ENCODE assay signal across 8 cellular contexts in the genomic region with DNA sequence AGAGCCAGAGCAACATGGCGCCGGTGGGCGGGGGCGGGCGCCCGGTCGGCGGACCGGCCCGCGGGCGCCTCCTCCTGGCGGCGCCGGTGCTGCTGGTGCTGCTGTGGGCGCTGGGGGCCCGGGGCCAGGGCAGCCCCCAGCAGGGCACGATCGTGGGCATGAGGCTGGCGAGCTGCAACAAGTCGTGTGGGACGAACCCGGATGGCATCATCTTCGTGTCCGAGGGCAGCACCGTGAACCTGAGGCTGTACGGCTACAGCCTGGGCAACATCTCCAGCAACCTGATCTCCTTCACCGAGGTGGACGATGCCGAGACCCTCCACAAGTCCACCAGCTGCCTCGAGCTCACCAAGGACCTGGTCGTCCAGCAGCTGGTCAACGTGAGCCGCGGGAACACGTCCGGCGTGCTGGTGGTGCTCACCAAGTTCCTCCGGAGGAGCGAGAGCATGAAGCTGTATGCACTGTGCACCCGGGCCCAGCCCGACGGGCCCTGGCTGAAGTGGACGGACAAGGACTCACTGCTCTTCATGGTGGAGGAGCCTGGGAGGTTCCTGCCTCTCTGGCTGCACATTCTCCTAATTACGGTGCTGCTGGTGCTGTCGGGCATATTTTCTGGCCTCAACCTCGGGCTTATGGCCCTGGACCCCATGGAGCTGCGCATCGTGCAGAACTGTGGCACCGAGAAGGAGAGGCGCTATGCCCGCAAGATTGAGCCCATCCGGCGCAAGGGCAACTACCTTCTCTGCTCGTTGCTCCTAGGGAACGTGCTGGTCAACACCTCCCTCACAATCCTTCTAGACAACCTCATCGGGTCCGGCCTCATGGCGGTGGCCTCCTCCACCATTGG. TPM values are rescaled to one million over a fixed set of nuclear protein-coding genes. Genes with fewer than 3 reads are reported as not detected.
A peak's percentile ranks its signal among the peaks of the same experiment; 100 is the strongest.
DNase-seq lines count a peak whose midpoint lies in the region; ATAC-seq and TF ChIP-seq lines count a peak whose summit lies in the region.

No MANE protein-coding gene starts in this region.

- H3K9ac ChIP-seq in OCI-LY3 (ENCODE audit: low read length): peak overlapping the region; percentile 65

- H3K36me3 ChIP-seq in H7 (replicated peaks; ENCODE audit: control insufficient read depth, insufficient read depth, low read length) (no peaks in the 10 kb centered on the region), OCI-LY3 (replicated peaks; ENCODE audit: low read depth, low read length) (no peaks in the 10 kb centered on the region), lower lobe of right lung (no peaks in the 10 kb centered on the region), tibial nerve (no peaks in the 10 kb centered on the region)

- peak overlapping the region; percentile 59 for H3K27ac Mint-ChIP-seq in central memory CD8-positive, alpha-beta T cell (ENCODE audit: low read depth)

- peak overlapping the region; percentile 69 for H3K4me3 ChIP-seq in H7 (ENCODE audit: insufficient read depth, low read depth, low read length)
- H3K4me3 ChIP-seq in OCI-LY3 (ENCODE audit: low read length): peak overlapping the region; percentile 85
- H3K4me3 ChIP-seq in lower lobe of right lung: peak overlapping the region; percentile 83
- peak overlapping the region; percentile 67 to 85 (median 76) for H3K4me3 ChIP-seq in tibial nerve

- H3K36me3 Mint-ChIP-seq in central memory CD8-positive, alpha-beta T cell (ENCODE audit: insufficient read depth): no peaks in the 10 kb centered on the region

- no peak overlapping the region; the same call in 1 of the 2 replicates for H2AFZ ChIP-seq in OCI-LY3 (ENCODE audit: low read depth, low read length)

- H3K4me1 ChIP-seq in OCI-LY3 (ENCODE audit: low read length) (peaks cover 42% of the 10 kb centered on the region), lower lobe of right lung (peaks cover 49% of the 10 kb centered on the region), tibial nerve (peaks cover 0 to 62% (median 47%) of the 10 kb centered on the region in 4 donors)

- no peak for TF ChIP-seq EP300 in tibial nerve (IDR thresholded peaks at IDR 0.05)

- no peaks in the 10 kb centered on the region for H3K9me3 Mint-ChIP-seq in central memory CD8-positive, alpha-beta T cell

- TF ChIP-seq POLR2A in tibial nerve (IDR thresholded peaks at IDR 0.05): no peak

- H3K9me3 ChIP-seq in OCI-LY3 (ENCODE audit: insufficient read depth, low read length) (no peaks in the 10 kb centered on the region), lower lobe of right lung (no peaks in the 10 kb centered on the region), tibial nerve (no peaks in the 10 kb centered on the region)

- intact Hi-C loops in lower lobe of right lung (cut with DNase I): no loop called here

- peaks cover 57% of the 10 kb centered on the region for H3K4me1 Mint-ChIP-seq in central memory CD8-positive, alpha-beta T cell

- H3K27ac ChIP-seq in OCI-LY3 (ENCODE audit: low read length): no peak overlapping the region
- peak overlapping the region; percentile 83 for H3K27ac ChIP-seq in lower lobe of right lung
- peak overlapping the region; percentile 76 to 95 (median 88) for H3K27ac ChIP-seq in tibial nerve

- ATAC-seq in central memory CD8-positive, alpha-beta T cell (replicated peaks; ENCODE audit: extremely low read depth, poor library complexity, severe bottlenecking): peak; percentile 73
- ATAC-seq in lower lobe of right lung (peak; percentile 22 to 32), GM21367 (IDR thresholded peaks at IDR 0.05; ENCODE audit: unreplicated experiment) (no peak)

- H4K20me1 ChIP-seq in OCI-LY3 (ENCODE audit: insufficient read depth, low read length): no peaks in the 10 kb centered on the region

- H3K79me2 ChIP-seq in OCI-LY3 (ENCODE audit: low read length): peaks cover 13% of the 10 kb centered on the region

- TF ChIP-seq CTCF in OCI-LY3 (IDR thresholded peaks at IDR 0.05; ENCODE audit: low read depth, low read length) (peak; percentile 34), lower lobe of right lung (IDR thresholded peaks at IDR 0.05) (peak; percentile 50), tibial nerve (IDR thresholded peaks at IDR 0.05) (peak; percentile 30 to 88 (median 79))

- no peaks in the 10 kb centered on the region for H3K27me3 Mint-ChIP-seq in central memory CD8-positive, alpha-beta T cell

- H3K4me2 ChIP-seq in OCI-LY3 (ENCODE audit: low read length): peak overlapping the region; percentile 85

- peak overlapping the region; percentile 82 for H3K4me3 Mint-ChIP-seq in central memory CD8-positive, alpha-beta T cell

- H3K27me3 ChIP-seq in H7 (ENCODE audit: control insufficient read depth, insufficient read depth, low read length) (peaks cover 4% of the 10 kb centered on the region), OCI-LY3 (ENCODE audit: low read depth, low read length) (no peaks in the 10 kb centered on the region), lower lobe of right lung (ENCODE audit: low read depth) (no peaks in the 10 kb centered on the region), tibial nerve (no peaks in the 10 kb centered on the region)

- WGBS in tibial nerve, 2 donors: 44 to 55% methylated on average over 27 to 36 of the region's 59 CpGs

- DNase-seq in NCI-H1417 (lab: John Stamatoyannopoulos, UW) (peak in 2 of 3 experiments; percentile 50), NCI-H1417 treated with DMSO at 0.1 percent for 48 hours (lab: John Stamatoyannopoulos, UW) (no peak), H7 (no peak), lower lobe of right lung (peak; percentile 72), tibial nerve (ENCODE audit: low spot score in 2 of 2) (no peak)
- DNase-seq in central memory CD8-positive, alpha-beta T cell (ENCODE audit: low spot score in 2 of 2): no peak

RNA-seq across cellular contexts. Expression of a gene that starts 0.5 kb away (rescaled TPM):
- 10.8 and 15.8 TPM in 2 replicates for total RNA-seq in H7 (2014; rRNA removed; shearing (Covaris generic))
- total RNA-seq in lower lobe of right lung (15.7 TPM), tibial nerve (10 to 100 TPM in 1 of 4 donors, 1 to 10 TPM in 3; 6.3 to 10.2 (median 7.9) TPM)

RNA-seq across cellular contexts. Expression of a gene that starts 21.3 kb away (rescaled TPM):
- 20.8 and 22.5 TPM in 2 replicates for total RNA-seq in H7 (2014; rRNA removed; shearing (Covaris generic))
- 20.9 TPM for total RNA-seq in lower lobe of right lung
- total RNA-seq in tibial nerve: 10 to 100 TPM; 10.2 to 21.2 (median 16.8) TPM

RNA-seq across cellular contexts. Expression of a gene that starts 54.9 kb away (rescaled TPM):
- total RNA-seq in H7 (2014; rRNA removed; shearing (Covaris generic)): 13.8 and 19.3 TPM in 2 replicates
- total RNA-seq in lower lobe of right lung (29.0 TPM), tibial nerve (10 to 100 TPM; 21.8 to 27.8 (median 22.9) TPM)

Comparison
In these comparisons a context has a peak if more than half of its experiments do, and no peak if none do; other contexts are left out.
1. DNase-seq: peak in NCI-H1417 (2 of 3) and lower lobe of right lung (single experiment); none in NCI-H1417 treated with DMSO at 0.1 percent for 48 hours (single experiment), H7 (single experiment), central memory CD8-positive, alpha-beta T cell (0 of 2) and tibial nerve (0 of 2).
2. Peak in every context shown above with its lines, with median percentiles within 50 percentile points of each other: H3K4me3 ChIP-seq and CTCF ChIP-seq.